Comparison of ENCODE assay signal across 27 cellular contexts in the genomic region with DNA sequence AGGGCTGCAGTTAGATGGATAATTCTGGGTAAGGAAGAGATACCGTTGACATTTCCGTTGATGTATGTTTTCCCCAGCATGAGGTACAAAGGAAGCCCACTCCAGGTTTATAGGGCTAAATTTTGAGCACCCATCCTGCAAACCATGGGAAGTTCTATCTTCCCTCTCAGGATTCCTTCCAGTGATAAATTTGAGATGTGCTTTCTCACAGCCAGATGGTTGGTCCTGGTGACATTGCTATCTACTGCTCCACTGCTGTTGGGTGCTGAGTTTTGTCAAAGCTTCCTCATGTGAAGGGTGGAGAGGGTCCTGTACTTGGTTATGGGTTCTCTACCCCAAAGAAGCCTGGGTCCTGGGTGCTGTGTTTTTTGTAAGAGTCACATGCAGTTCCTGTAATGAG.
"Had no signal": no experiment of that assay in that cellular context is flagged by ENCODE, and none has a peak within 500 bp of the region (broad histone marks: within the 10 kb centered on the region; RNA-seq: fewer than 3 reads in every experiment).

No MANE protein-coding gene starts in this region.

- H3K4me3 ChIP-seq: stomach, suprapubic skin, testis, thoracic aorta, thyroid gland, tibial artery, tibial nerve, transverse colon, upper lobe of left lung, upper lobe of right lung, uterus, vagina had no signal

- H3K27me3 ChIP-seq: stomach, suprapubic skin, testis, thyroid gland, tibial artery, tibial nerve, transverse colon, upper lobe of left lung, upper lobe of right lung, uterus, vagina had no signal

- H3K36me3 Mint-ChIP-seq: stimulated activated effector memory CD8-positive, alpha-beta T cell treated with anti-CD3 and anti-CD28 coated beads, Interleukin-12 subunit alpha, Interleukin-12 subunit beta, amount 100 ng/mL, for 72 hours; stimulated activated memory B cell treated with anti-CD40 and anti-IgM and Interleukin-4, amounts not matched to agents 10 μg/mL and 1 μg/mL and 100 μg/mL, for 72 hours; stimulated activated naive B cell treated with anti-CD40 and anti-IgM and Interleukin-4, amounts not matched to agents 10 μg/mL and 1 μg/mL and 100 μg/mL, for 72 hours had no signal

- H3K4me3 Mint-ChIP-seq: stimulated activated effector memory CD8-positive, alpha-beta T cell treated with anti-CD3 and anti-CD28 coated beads, Interleukin-12 subunit alpha, Interleukin-12 subunit beta, amount 100 ng/mL, for 72 hours; stimulated activated memory B cell treated with anti-CD40 and anti-IgM and Interleukin-4, amounts not matched to agents 10 μg/mL and 1 μg/mL and 100 μg/mL, for 72 hours; stimulated activated naive B cell treated with anti-CD40 and anti-IgM and Interleukin-4, amounts not matched to agents 10 μg/mL and 1 μg/mL and 100 μg/mL, for 72 hours; stimulated activated naive CD8-positive, alpha-beta T cell treated with anti-CD3 and anti-CD28 coated beads, Interleukin-15, amount 100 ng/mL, for 72 hours; stimulated activated naive CD8-positive, alpha-beta T cell treated with anti-CD3 and anti-CD28 coated beads, Interleukin-15, Interleukin-2, amounts not matched to agents 100 ng/mL and 50 ng/mL, for 24 hours had no signal

- H3K27me3 Mint-ChIP-seq: stimulated activated memory B cell treated with anti-CD40 and anti-IgM and Interleukin-4, amounts not matched to agents 10 μg/mL and 1 μg/mL and 100 μg/mL, for 72 hours had no signal

- H3K9me3 Mint-ChIP-seq: stimulated activated effector memory CD8-positive, alpha-beta T cell treated with anti-CD3 and anti-CD28 coated beads, Interleukin-12 subunit alpha, Interleukin-12 subunit beta, amount 100 ng/mL, for 72 hours; stimulated activated naive CD8-positive, alpha-beta T cell treated with anti-CD3 and anti-CD28 coated beads, Interleukin-15, Interleukin-2, amounts not matched to agents 100 ng/mL and 50 ng/mL, for 24 hours had no signal

- H3K27ac Mint-ChIP-seq: stimulated activated effector memory CD8-positive, alpha-beta T cell treated with anti-CD3 and anti-CD28 coated beads, Interleukin-12 subunit alpha, Interleukin-12 subunit beta, amount 100 ng/mL, for 72 hours; stimulated activated memory B cell treated with anti-CD40 and anti-IgM and Interleukin-4, amounts not matched to agents 10 μg/mL and 1 μg/mL and 100 μg/mL, for 72 hours; stimulated activated naive B cell treated with anti-CD40 and anti-IgM and Interleukin-4, amounts not matched to agents 10 μg/mL and 1 μg/mL and 100 μg/mL, for 72 hours; stimulated activated naive CD8-positive, alpha-beta T cell treated with anti-CD3 and anti-CD28 coated beads, Interleukin-15, amount 100 ng/mL, for 72 hours; stimulated activated naive CD8-positive, alpha-beta T cell treated with anti-CD3 and anti-CD28 coated beads, Interleukin-15, Interleukin-2, amounts not matched to agents 100 ng/mL and 50 ng/mL, for 24 hours had no signal

- H3K9me3 ChIP-seq: stomach, suprapubic skin, testis, thoracic aorta, thyroid gland, tibial artery, tibial nerve, transverse colon, upper lobe of left lung, upper lobe of right lung, uterus, vagina had no signal

- DNase-seq: stimulated activated CD4-positive, alpha-beta T cell treated with anti-CD3 and anti-CD28 coated beads, Interleukin-2, amount 100 ng/mL, for 48 hours; stimulated activated CD4-positive, alpha-beta T cell treated with anti-CD3 and anti-CD28 coated beads, Interleukin-4, amount 100 ng/mL, for 1 hour; stimulated activated CD4-positive, alpha-beta T cell treated with anti-CD3 and anti-CD28 coated beads, Interleukin-4, amount 100 ng/mL, for 24 hours; stimulated activated CD4-positive, alpha-beta T cell treated with anti-CD3 and anti-CD28 coated beads, Interleukin-4, amount 100 ng/mL, for 4 hours; stimulated activated CD8-positive, alpha-beta memory T cell treated with anti-CD3 and anti-CD28 coated beads, Interleukin-4, amount 100 ng/mL, for 48 hours; stimulated activated naive B cell treated with anti-CD40 and anti-IgM and Interleukin-4, amounts not matched to agents 10 μg/mL and 1 μg/mL and 100 μg/mL, for 72 hours; stimulated activated naive CD4-positive, alpha-beta T cell; stimulated activated naive CD4-positive, alpha-beta T cell treated with Interleukin-2 at 50 U/mL for 16 hours; stimulated activated naive CD8-positive, alpha-beta T cell treated with anti-CD3 and anti-CD28 coated beads, Interleukin-15, amount 100 ng/mL, for 72 hours; stimulated activated naive CD8-positive, alpha-beta T cell treated with anti-CD3 and anti-CD28 coated beads, Interleukin-15, Interleukin-2, amounts not matched to agents 100 U/mL and 50 U/mL, for 24 hours; stomach; substantia nigra; testis; thyroid gland; tibial artery; transverse colon; trophoblast cell; upper lobe of left lung; upper lobe of right lung; uterus had no signal

- H3K27ac ChIP-seq: stomach, suprapubic skin, testis, thoracic aorta, thyroid gland, tibial artery, tibial nerve, transverse colon, upper lobe of left lung, upper lobe of right lung, uterus, vagina had no signal

- ATAC-seq: stimulated activated effector memory CD8-positive, alpha-beta T cell treated with anti-CD3 and anti-CD28 coated beads, Interleukin-12 subunit alpha, Interleukin-12 subunit beta, amount 100 ng/mL, for 72 hours; stimulated activated memory B cell treated with anti-CD40 and anti-IgM and Interleukin-4, amounts not matched to agents 10 μg/mL and 1 μg/mL and 100 μg/mL, for 72 hours; stimulated activated naive B cell treated with anti-CD40 and anti-IgM and Interleukin-4, amounts not matched to agents 10 μg/mL and 1 μg/mL and 100 μg/mL, for 72 hours; stimulated activated naive CD8-positive, alpha-beta T cell treated with anti-CD3 and anti-CD28 coated beads, Interleukin-15, amount 100 ng/mL, for 72 hours; stimulated activated naive CD8-positive, alpha-beta T cell treated with anti-CD3 and anti-CD28 coated beads, Interleukin-15, Interleukin-2, amounts not matched to agents 100 U/mL and 50 U/mL, for 24 hours; upper lobe of right lung had no signal

- H3K4me1 Mint-ChIP-seq: stimulated activated effector memory CD8-positive, alpha-beta T cell treated with anti-CD3 and anti-CD28 coated beads, Interleukin-12 subunit alpha, Interleukin-12 subunit beta, amount 100 ng/mL, for 72 hours; stimulated activated memory B cell treated with anti-CD40 and anti-IgM and Interleukin-4, amounts not matched to agents 10 μg/mL and 1 μg/mL and 100 μg/mL, for 72 hours; stimulated activated naive CD8-positive, alpha-beta T cell treated with anti-CD3 and anti-CD28 coated beads, Interleukin-15, amount 100 ng/mL, for 72 hours had no signal

- H3K4me1 ChIP-seq: suprapubic skin, testis, thyroid gland, tibial nerve, upper lobe of left lung, upper lobe of right lung, vagina had no signal

- H3K36me3 ChIP-seq: stomach, suprapubic skin, thoracic aorta, thyroid gland, tibial artery, tibial nerve, transverse colon, upper lobe of left lung, upper lobe of right lung, uterus, vagina had no signal
